In the genomic region with DNA sequence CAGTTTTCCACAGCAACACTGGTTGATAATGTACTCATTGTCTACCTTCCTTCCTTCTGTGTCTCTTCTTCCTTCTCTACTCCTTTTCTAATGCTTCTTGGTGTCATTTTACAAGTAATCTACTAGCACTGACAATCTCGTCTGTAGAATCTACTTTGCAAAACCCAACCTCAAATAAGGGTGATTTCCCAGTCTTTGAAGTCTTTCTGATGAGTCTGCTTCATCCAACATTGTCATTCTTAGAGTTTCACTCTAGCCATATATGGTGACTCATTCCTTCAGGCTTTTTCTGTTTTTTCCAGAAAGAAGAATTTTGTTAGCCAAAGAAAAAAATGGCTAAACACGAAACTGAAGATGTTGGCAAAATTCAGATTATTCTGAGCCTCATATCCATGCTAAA, we compare ENCODE assay signal across 17 cellular contexts.
DNase-seq lines count a peak whose midpoint lies in the region.
"Had no signal": no experiment of that assay in that cellular context is flagged by ENCODE, and none has a peak within 500 bp of the region (broad histone marks: within the 10 kb centered on the region; RNA-seq: fewer than 3 reads in every experiment).

No MANE protein-coding gene starts in this region.

- no peak overlapping the region for H3K4ac ChIP-seq in trophoblast cell (ENCODE audit: low read depth, low read length)

- H3K79me2 ChIP-seq in trophoblast cell (ENCODE audit: control insufficient read depth, insufficient read depth, low read length, poor library complexity): no peaks in the 10 kb centered on the region

- peaks cover 3% of the 10 kb centered on the region for H3K9me3 Mint-ChIP-seq in T-helper 1 cell treated with Interleukin-12 subunit alpha and Interleukin-12 subunit beta and Interleukin-4 antibody, amounts not matched to agents 30 μg/mL and 1 μg/mL, for 36 hours
- peaks cover 13% of the 10 kb centered on the region for H3K9me3 Mint-ChIP-seq in activated T-helper 1 cell treated with anti-CD3 and anti-CD28 coated beads, Interleukin-12 subunit alpha, Interleukin-12 subunit beta, Interleukin-2, Interleukin-4 antibody, amounts not matched to agents 30 ng/mL and 10 ng/mL and 1 ng/mL, durations not matched to agents 14 hours and 24 hours and 36 hours
- H3K9me3 Mint-ChIP-seq: CD4-positive, alpha-beta T cell had no signal

- H2AFZ ChIP-seq in trophoblast cell (ENCODE audit: insufficient read depth, low read length, poor library complexity): no peak overlapping the region

- no peak overlapping the region for H3K27ac ChIP-seq in trophoblast cell (ENCODE audit: low read depth, low read length)
- H3K27ac ChIP-seq: 22Rv1, A549, C4-2B, HL-60 had no signal

- peaks cover 0 to under 1% of the 10 kb centered on the region in 2 experiments for H3K4me1 ChIP-seq in trophoblast cell (ENCODE audit: control insufficient read depth in 1 of 2, insufficient read depth in 2 of 2, low read length in 2 of 2)
- H3K4me1 ChIP-seq: A549, HAP-1 had no signal

- no CpG with 5 or more reads among the region's 2 CpGs for WGBS in trophoblast cell (ENCODE audit: extremely low coverage, insufficient coverage, insufficient read length)

- H3K36me3 ChIP-seq in trophoblast cell (ENCODE audit: control insufficient read depth in 1 of 2, insufficient read depth in 2 of 2, low read length in 2 of 2): no peaks in the 10 kb centered on the region
- H3K36me3 ChIP-seq: HAP-1 had no signal

- no peak overlapping the region for H3K18ac ChIP-seq in trophoblast cell (ENCODE audit: low read length)

- H4K8ac ChIP-seq in trophoblast cell (ENCODE audit: low read depth, low read length): no peak overlapping the region

- H3K27ac Mint-ChIP-seq in T-helper 1 cell treated with Interleukin-12 subunit alpha and Interleukin-12 subunit beta and Interleukin-4 antibody, amounts not matched to agents 30 μg/mL and 1 μg/mL, for 36 hours: peak overlapping the region; percentile 0
- H3K27ac Mint-ChIP-seq in activated T-helper 1 cell treated with anti-CD3 and anti-CD28 coated beads, Interleukin-12 subunit alpha, Interleukin-12 subunit beta, Interleukin-2, Interleukin-4 antibody, amounts not matched to agents 30 ng/mL and 10 ng/mL and 1 ng/mL, durations not matched to agents 14 hours and 24 hours and 36 hours: peak overlapping the region; percentile 73
- H3K27ac Mint-ChIP-seq: CD4-positive, alpha-beta T cell had no signal

- no peak for DNase-seq in T-helper 1 cell
- no peak for DNase-seq in activated T-helper 1 cell treated with anti-CD3 and anti-CD28 coated beads, Interleukin-12 subunit alpha, Interleukin-12 subunit beta, Interleukin-2, Interleukin-4 antibody, amounts not matched to agents 30 ng/mL and 10 ng/mL and 1 ng/mL, durations not matched to agents 14 hours and 24 hours and 36 hours (ENCODE audit: low spot score)
- DNase-seq in fibroblast of peridontal ligament (ENCODE audit: extremely low read depth): peak; percentile 11
- no peak for DNase-seq in trophoblast cell
- no peak for DNase-seq in activated gamma-delta T cell (lab: John Stamatoyannopoulos, UW)
- no peak for DNase-seq in NCI-H2171 treated with DMSO at 0.1 percent for 48 hours (lab: John Stamatoyannopoulos, UW)
- DNase-seq: AML-193; CD4-positive, alpha-beta T cell; DMS153; DMS79; GDM1 had no signal

- H3K36me3 Mint-ChIP-seq in T-helper 1 cell treated with Interleukin-12 subunit alpha and Interleukin-12 subunit beta and Interleukin-4 antibody, amounts not matched to agents 30 μg/mL and 1 μg/mL, for 36 hours (ENCODE audit: low read depth): no peaks in the 10 kb centered on the region
- H3K36me3 Mint-ChIP-seq in activated T-helper 1 cell treated with anti-CD3 and anti-CD28 coated beads, Interleukin-12 subunit alpha, Interleukin-12 subunit beta, Interleukin-2, Interleukin-4 antibody, amounts not matched to agents 30 ng/mL and 10 ng/mL and 1 ng/mL, durations not matched to agents 14 hours and 24 hours and 36 hours (ENCODE audit: low read depth): no peaks in the 10 kb centered on the region

- no peak overlapping the region for H3K4me3 Mint-ChIP-seq in T-helper 1 cell treated with Interleukin-12 subunit alpha and Interleukin-12 subunit beta and Interleukin-4 antibody, amounts not matched to agents 30 μg/mL and 1 μg/mL, for 36 hours
- no peak overlapping the region for H3K4me3 Mint-ChIP-seq in activated T-helper 1 cell treated with anti-CD3 and anti-CD28 coated beads, Interleukin-12 subunit alpha, Interleukin-12 subunit beta, Interleukin-2, Interleukin-4 antibody, amounts not matched to agents 30 ng/mL and 10 ng/mL and 1 ng/mL, durations not matched to agents 14 hours and 24 hours and 36 hours
- H3K4me3 Mint-ChIP-seq: CD4-positive, alpha-beta T cell had no signal

- no peak overlapping the region for H2AK5ac ChIP-seq in trophoblast cell (ENCODE audit: low read length)

- H3K79me1 ChIP-seq in trophoblast cell (ENCODE audit: low read length): no peaks in the 10 kb centered on the region

- no peak overlapping the region for H3K9ac ChIP-seq in trophoblast cell (ENCODE audit: low read length)

- no peak overlapping the region for H4K12ac ChIP-seq in trophoblast cell (ENCODE audit: low read depth, low read length)

- H3K4me2 ChIP-seq in trophoblast cell (ENCODE audit: low read length): no peak overlapping the region
- H3K4me2 ChIP-seq: A549 had no signal

- H3K27me3 Mint-ChIP-seq in T-helper 1 cell treated with Interleukin-12 subunit alpha and Interleukin-12 subunit beta and Interleukin-4 antibody, amounts not matched to agents 30 μg/mL and 1 μg/mL, for 36 hours (ENCODE audit: low read depth): no peaks in the 10 kb centered on the region
- peaks cover under 1% of the 10 kb centered on the region for H3K27me3 Mint-ChIP-seq in activated T-helper 1 cell treated with anti-CD3 and anti-CD28 coated beads, Interleukin-12 subunit alpha, Interleukin-12 subunit beta, Interleukin-2, Interleukin-4 antibody, amounts not matched to agents 30 ng/mL and 10 ng/mL and 1 ng/mL, durations not matched to agents 14 hours and 24 hours and 36 hours (ENCODE audit: insufficient read depth)
- H3K27me3 Mint-ChIP-seq: CD4-positive, alpha-beta T cell had no signal

- H4K91ac ChIP-seq in trophoblast cell (ENCODE audit: low read depth, low read length): no peak overlapping the region

- no peak overlapping the region for H3K23ac ChIP-seq in trophoblast cell (ENCODE audit: low read length)

- no peak overlapping the region for H3K14ac ChIP-seq in trophoblast cell (ENCODE audit: low read length)

- no peaks in the 10 kb centered on the region for H3K27me3 ChIP-seq in trophoblast cell (ENCODE audit: insufficient read depth, low read length)

- H2BK5ac ChIP-seq in trophoblast cell (ENCODE audit: low read depth, low read length, poor library complexity): no peak overlapping the region

- no peak overlapping the region for H2BK12ac ChIP-seq in trophoblast cell (ENCODE audit: low read length)

- H3K4me3 ChIP-seq in trophoblast cell (ENCODE audit: low read depth, low read length): no peak overlapping the region
- H3K4me3 ChIP-seq: A549, HAP-1 had no signal

- no peak overlapping the region for H2BK120ac ChIP-seq in trophoblast cell (ENCODE audit: insufficient read depth, low read length, poor library complexity)

- H3K4me1 Mint-ChIP-seq in T-helper 1 cell treated with Interleukin-12 subunit alpha and Interleukin-12 subunit beta and Interleukin-4 antibody, amounts not matched to agents 30 μg/mL and 1 μg/mL, for 36 hours (ENCODE audit: low read depth): peaks cover 14% of the 10 kb centered on the region
- peaks cover 25% of the 10 kb centered on the region for H3K4me1 Mint-ChIP-seq in activated T-helper 1 cell treated with anti-CD3 and anti-CD28 coated beads, Interleukin-12 subunit alpha, Interleukin-12 subunit beta, Interleukin-2, Interleukin-4 antibody, amounts not matched to agents 30 ng/mL and 10 ng/mL and 1 ng/mL, durations not matched to agents 14 hours and 24 hours and 36 hours (ENCODE audit: low read depth)

- intact Hi-C loops in activated T-helper 1 cell treated with anti-CD3 and anti-CD28 coated beads, Interleukin-12 subunit alpha, Interleukin-12 subunit beta, Interleukin-2, Interleukin-4 antibody, amounts not matched to agents 30 ng/mL and 10 ng/mL and 1 ng/mL, durations not matched to agents 14 hours and 24 hours and 36 hours (cut with micrococcal nuclease): loop anchor here (1.0 to 10.0 kb wide), 4 partner anchors 213 to 419 kb away; a partner anchor contains a TSS

- H3K9me3 ChIP-seq in trophoblast cell (ENCODE audit: insufficient read depth, low read depth, low read length): no peaks in the 10 kb centered on the region
- H3K9me3 ChIP-seq: A549, HAP-1 had no signal
